ENCODE assay signal across 23 cellular contexts in genomic region chr14:104900639-104901512, GRCh38. TPM values are rescaled to one million over a fixed set of nuclear protein-coding genes. Genes with fewer than 3 reads are reported as not detected.
"Had no signal": no experiment of that assay in that cellular context is flagged by ENCODE, and none has a peak within 500 bp of the region (broad histone marks: within the 10 kb centered on the region; RNA-seq: fewer than 3 reads in every experiment).

No MANE protein-coding gene starts in this region.

- H3K27ac ChIP-seq: breast epithelium, gastroesophageal sphincter, ovary, right lobe of liver, uterus had no signal

- H3K4me1 Mint-ChIP-seq: mesothelial cell of epicardium had no signal

- FAIRE-seq: endothelial cell of umbilical vein had no signal

- H3K9me3 ChIP-seq: breast epithelium, gastroesophageal sphincter, ovary, right lobe of liver, uterus had no signal

- ATAC-seq: gastroesophageal sphincter; right lobe of liver; stimulated activated naive CD8-positive, alpha-beta T cell treated with anti-CD3 and anti-CD28 coated beads, Interleukin-15, Interleukin-2, amounts not matched to agents 100 U/mL and 50 U/mL, for 24 hours had no signal

- H3K36me3 Mint-ChIP-seq: activated naive CD4-positive, alpha-beta T cell treated with anti-CD3 and anti-CD28 coated beads, Interleukin-2, amount 50 U/mL, for 24 hours; naive B cell; type B pancreatic cell had no signal

- H3K4me3 Mint-ChIP-seq: activated B cell treated with CpG ODN at 0.5 μM for 24 hours; activated naive CD4-positive, alpha-beta T cell treated with anti-CD3 and anti-CD28 coated beads, Interleukin-2, amount 50 U/mL, for 24 hours; activated T-helper 1 cell treated with anti-CD3 and anti-CD28 coated beads, Interleukin-12 subunit alpha, Interleukin-12 subunit beta, Interleukin-2, Interleukin-4 antibody, amounts not matched to agents 30 ng/mL and 10 ng/mL and 1 ng/mL, durations not matched to agents 14 hours and 24 hours and 36 hours; mesothelial cell of epicardium; naive B cell; type B pancreatic cell had no signal

- H3K27ac Mint-ChIP-seq: activated B cell treated with CpG ODN at 0.5 μM for 24 hours; activated T-helper 1 cell treated with anti-CD3 and anti-CD28 coated beads, Interleukin-12 subunit alpha, Interleukin-12 subunit beta, Interleukin-2, Interleukin-4 antibody, amounts not matched to agents 30 ng/mL and 10 ng/mL and 1 ng/mL, durations not matched to agents 14 hours and 24 hours and 36 hours; mesothelial cell of epicardium; progenitor cell of endocrine pancreas; type B pancreatic cell had no signal

- H3K4me3 ChIP-seq: breast epithelium, gastroesophageal sphincter, ovary, right lobe of liver, uterus had no signal

- DNase-seq: activated B cell treated with CpG ODN at 0.5 μM for 24 hours; activated CD4-positive, alpha-beta T cell treated with anti-CD3 and anti-CD28 coated beads, Interleukin-2, amount 50 U/mL, for 4 hours; activated gamma-delta T cell treated with Interleukin-2 at 50 U/mL for 16 hours; central memory CD4-positive, alpha-beta T cell; hippocampal formation; naive B cell; ovary; right lobe of liver; stimulated activated CD4-positive, alpha-beta T cell treated with anti-CD3 and anti-CD28 coated beads, Interleukin-12 subunit alpha, Interleukin-12 subunit beta, amount 100 ng/mL, for 4 hours; stimulated activated CD4-positive, alpha-beta T cell treated with anti-CD3 and anti-CD28 coated beads, Interleukin-4, amount 100 ng/mL, for 1 hour; stimulated activated naive CD8-positive, alpha-beta T cell treated with anti-CD3 and anti-CD28 coated beads, Interleukin-15, Interleukin-2, amounts not matched to agents 100 U/mL and 50 U/mL, for 24 hours; uterus had no signal

- H3K36me3 ChIP-seq: breast epithelium, gastroesophageal sphincter, ovary, right lobe of liver, uterus had no signal

- H3K4me1 ChIP-seq: breast epithelium, right lobe of liver, uterus had no signal

- H3K9me3 Mint-ChIP-seq: activated B cell treated with CpG ODN at 0.5 μM for 24 hours; activated naive CD4-positive, alpha-beta T cell treated with anti-CD3 and anti-CD28 coated beads, Interleukin-2, amount 50 U/mL, for 24 hours; activated T-helper 1 cell treated with anti-CD3 and anti-CD28 coated beads, Interleukin-12 subunit alpha, Interleukin-12 subunit beta, Interleukin-2, Interleukin-4 antibody, amounts not matched to agents 30 ng/mL and 10 ng/mL and 1 ng/mL, durations not matched to agents 14 hours and 24 hours and 36 hours; naive B cell; type B pancreatic cell had no signal

- H3K27me3 ChIP-seq: ovary, right lobe of liver, uterus had no signal

RNA-seq across cellular contexts. Expression of gene PLD4, which starts 23.8 kb away (rescaled TPM):
- total RNA-seq: fibroblast of villous mesenchyme had no signal
- polyA plus RNA-seq: fibroblast of lung, neural cell had no signal
